Comparison of ENCODE assay signal across 1 cellular context in genomic region chr2:160489096-160489495, GRCh38.
TF ChIP-seq lines count a peak whose summit lies in the region.

No MANE protein-coding gene starts in this region.

TF ChIP-seq in GM23338, 12 proteins besides CTCF, POLR2A, EP300 and RAD21:
- TF ChIP-seq ZNF462 (CRISPR knock-in tag; IDR thresholded peaks at IDR 0.05): no peak
- TF ChIP-seq, protein P1, sequence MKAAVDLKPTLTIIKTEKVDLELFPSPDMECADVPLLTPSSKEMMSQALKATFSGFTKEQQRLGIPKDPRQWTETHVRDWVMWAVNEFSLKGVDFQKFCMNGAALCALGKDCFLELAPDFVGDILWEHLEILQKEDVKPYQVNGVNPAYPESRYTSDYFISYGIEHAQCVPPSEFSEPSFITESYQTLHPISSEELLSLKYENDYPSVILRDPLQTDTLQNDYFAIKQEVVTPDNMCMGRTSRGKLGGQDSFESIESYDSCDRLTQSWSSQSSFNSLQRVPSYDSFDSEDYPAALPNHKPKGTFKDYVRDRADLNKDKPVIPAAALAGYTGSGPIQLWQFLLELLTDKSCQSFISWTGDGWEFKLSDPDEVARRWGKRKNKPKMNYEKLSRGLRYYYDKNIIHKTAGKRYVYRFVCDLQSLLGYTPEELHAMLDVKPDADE (IDR thresholded peaks at IDR 0.05): no peak
